9 cellular contexts compared by ENCODE assay signal in genomic region chr1:150548324-150548631, GRCh38. TPM values are rescaled to one million over a fixed set of nuclear protein-coding genes. Genes with fewer than 3 reads are reported as not detected.
DNase-seq lines count a peak whose midpoint lies in the region; ATAC-seq and TF ChIP-seq lines count a peak whose summit lies in the region.
"Had no signal": no experiment of that assay in that cellular context is flagged by ENCODE, and none has a peak within 500 bp of the region (broad histone marks: within the 10 kb centered on the region; RNA-seq: fewer than 3 reads in every experiment).

No MANE protein-coding gene starts in this region.

- H3K36me3 Mint-ChIP-seq in chondrocyte (ENCODE audit: low read depth): no peaks in the 10 kb centered on the region

- no peak overlapping the region; the same call in 1 of the 2 replicates for H3K27ac ChIP-seq in KMS-11
- peak overlapping the region; percentile 43 for H3K27ac ChIP-seq in muscle layer of duodenum (ENCODE audit: low read length)

- no peak for DNase-seq in AG04449 (ENCODE audit: low read depth, low spot score)
- DNase-seq in chondrocyte (ENCODE audit: low spot score): no peak
- no peak for DNase-seq in germinal center (ENCODE audit: low spot score)
- DNase-seq in activated CD4-positive, alpha-beta T cell treated with anti-CD3 and anti-CD28 coated beads, Interleukin-2, amount 50 U/mL, for 48 hours: no peak
- DNase-seq in HEK293T (ENCODE audit: extremely low spot score): no peak

- H3K27me3 Mint-ChIP-seq in chondrocyte (ENCODE audit: low read depth): no peaks in the 10 kb centered on the region

- H3K9ac ChIP-seq in KMS-11: peak overlapping the region; percentile 36

- H3K27me3 ChIP-seq in KMS-11 (ENCODE audit: insufficient read depth, low read depth): peaks cover 27% of the 10 kb centered on the region
- H3K27me3 ChIP-seq in muscle layer of duodenum (ENCODE audit: low read depth, low read length): no peaks in the 10 kb centered on the region

- H3K4me2 ChIP-seq in KMS-11: peak overlapping the region; percentile 87

- no peaks in the 10 kb centered on the region for H4K20me1 ChIP-seq in KMS-11 (ENCODE audit: insufficient read depth)

- no peak for ATAC-seq in GM21360 (IDR thresholded peaks at IDR 0.05; ENCODE audit: unreplicated experiment)

- no peaks in the 10 kb centered on the region for H3K79me2 ChIP-seq in KMS-11 (ENCODE audit: insufficient read depth, low read depth)

- H3K27ac Mint-ChIP-seq in chondrocyte (ENCODE audit: unreplicated experiment): peak overlapping the region; percentile 57

- peak overlapping the region; percentile 60 for H3K4me3 ChIP-seq in AG04449 (ENCODE audit: low read depth, low read length)
- peak overlapping the region; percentile 100 for H3K4me3 ChIP-seq in KMS-11 (IDR thresholded peaks at IDR 0.05; ENCODE audit: insufficient read depth, low read depth, low read length)
- H3K4me3 ChIP-seq in muscle layer of duodenum (ENCODE audit: low read depth in 1 of 2, low read length in 2 of 2): peak overlapping the region; percentile 32 to 59

- H3K4me1 ChIP-seq in KMS-11 (ENCODE audit: low read depth, poor library complexity, severe bottlenecking): peaks cover 12% of the 10 kb centered on the region
- peaks cover 9 to 14% of the 10 kb centered on the region in 2 donors for H3K4me1 ChIP-seq in muscle layer of duodenum (ENCODE audit: control insufficient read depth in 1 of 2, insufficient read depth in 2 of 2, low read length in 2 of 2)

- POLR2A ChIA-PET in AG04449 (lab: Yijun Ruan, JAX): interaction anchor here (0.7 to 1.1 kb wide), 3 partner anchors 14 to 19 kb away, joined by 3 read pairs; no protein-coding TSS in a partner anchor
- POLR2A ChIA-PET in HEK293T (lab: Yijun Ruan, JAX): interaction anchor here (0.8 to 1.4 kb wide), 6 partner anchors 14 to 81 kb away, joined by 3 to 6 read pairs (median 4); partner anchors contain the start of genes ENSA, FALEC and MCL1

- peak overlapping the region; percentile 99 for H2AFZ ChIP-seq in KMS-11 (ENCODE audit: low read depth)

- H3K4me1 Mint-ChIP-seq in chondrocyte (ENCODE audit: low read depth): peaks cover 34% of the 10 kb centered on the region

- no peaks in the 10 kb centered on the region for H3K36me3 ChIP-seq in KMS-11 (ENCODE audit: insufficient read depth)
- H3K36me3 ChIP-seq in muscle layer of duodenum (ENCODE audit: control insufficient read depth in 1 of 2, insufficient read depth in 2 of 2, low read length in 2 of 2): no peaks in the 10 kb centered on the region

- H3K9me3 ChIP-seq in muscle layer of duodenum (ENCODE audit: control insufficient read depth in 1 of 2, low read length in 2 of 2): no peaks in the 10 kb centered on the region

- no peaks in the 10 kb centered on the region for H3K9me3 Mint-ChIP-seq in chondrocyte (ENCODE audit: low read depth)

- H3K4me3 Mint-ChIP-seq in chondrocyte (ENCODE audit: unreplicated experiment): peak overlapping the region; percentile 67

- TF ChIP-seq CTCF in AG04449 (IDR thresholded peaks at IDR 0.05; ENCODE audit: insufficient read depth, low read length, missing control alignments): no peak
- no peak for TF ChIP-seq CTCF in KMS-11 (conservative IDR thresholded peaks at IDR 0.05; ENCODE audit: low read depth, low read length)
- TF ChIP-seq CTCF in chondrocyte (IDR thresholded peaks at IDR 0.05): no peak

- CTCF ChIA-PET in AG04449 (lab: Yijun Ruan, JAX) (interaction anchor here (0.6 to 13.4 kb wide), 7 partner anchors 11 to 458 kb away, joined by 3 to 133 read pairs (median 4); partner anchors contain the start of gene MINDY1), HEK293T (lab: Yijun Ruan, JAX) (interaction anchor here (0.6 to 3.7 kb wide), 7 partner anchors 11 to 327 kb away, joined by 3 to 19 read pairs (median 7); no protein-coding TSS in a partner anchor)

TF ChIP-seq in HEK293T, 16 proteins besides CTCF, POLR2A, EP300 and RAD21:
- no peak for TF ChIP-seq L3MBTL2 (conservative IDR thresholded peaks at IDR 0.05)
- no peak for TF ChIP-seq ZNF384 (IDR thresholded peaks at IDR 0.05)
- TF ChIP-seq FOXK2 (IDR thresholded peaks at IDR 0.05): no peak
- TF ChIP-seq PKNOX1 (IDR thresholded peaks at IDR 0.05): no peak
- TF ChIP-seq HDGF (IDR thresholded peaks at IDR 0.05; ENCODE audit: borderline replicate concordance): no peak
- no peak for TF ChIP-seq LEF1 (IDR thresholded peaks at IDR 0.05; ENCODE audit: borderline replicate concordance)
- TF ChIP-seq SUZ12 (IDR thresholded peaks at IDR 0.05): no peak
- TF ChIP-seq FOXA1 (IDR thresholded peaks at IDR 0.05): no peak
- TF ChIP-seq FOXM1 (IDR thresholded peaks at IDR 0.05; ENCODE audit: borderline replicate concordance): no peak
- no peak for TF ChIP-seq ARNT (IDR thresholded peaks at IDR 0.05)
- no peak for TF ChIP-seq TARDBP (IDR thresholded peaks at IDR 0.05)
- TF ChIP-seq SP1 (IDR thresholded peaks at IDR 0.05): no peak
- TF ChIP-seq BHLHE40 (IDR thresholded peaks at IDR 0.05; ENCODE audit: borderline replicate concordance): no peak
- TF ChIP-seq ELF4 (IDR thresholded peaks at IDR 0.05): no peak
- TF ChIP-seq CTBP1 (IDR thresholded peaks at IDR 0.05; ENCODE audit: borderline replicate concordance): no peak

RNA-seq across cellular contexts. Expression of gene ADAMTSL4, which starts 0.9 kb away (rescaled TPM):
- total RNA-seq in chondrocyte: 3.6 to 5.7 TPM (median 5.1 TPM) in 3 replicates

RNA-seq across cellular contexts. Expression of gene MCL1, which starts 31.1 kb away (rescaled TPM):
- 211 to 264 TPM (median 255 TPM) in 3 replicates for total RNA-seq in chondrocyte

RNA-seq across cellular contexts. Expression of gene FALEC, which starts 32.7 kb away (rescaled TPM):
- total RNA-seq in chondrocyte: 1.2 TPM in 1 of 3 replicates, not detected in the others
- total RNA-seq: myocyte had no signal

RNA-seq across cellular contexts. Expression of gene ECM1, which starts 40.4 kb away (rescaled TPM):
- total RNA-seq in chondrocyte: 3.6 to 9.1 TPM (median 8.2 TPM) in 3 replicates

Comparison
In these comparisons a context has a peak if more than half of its experiments do, and no peak if none do; other contexts are left out.
1. H3K4me3 ChIP-seq: peak in every context shown above with its lines; median percentile 100 in KMS-11; 60 in AG04449; 46 in muscle layer of duodenum.